In genomic region chr14:99534863-99535262, GRCh38 we compare ENCODE assay signal across 17 cellular contexts. TPM values are rescaled to one million over a fixed set of nuclear protein-coding genes. Genes with fewer than 3 reads are reported as not detected.
DNase-seq lines count a peak whose midpoint lies in the region; ATAC-seq, FAIRE-seq and TF ChIP-seq lines count a peak whose summit lies in the region.
"Had no signal": no experiment of that assay in that cellular context is flagged by ENCODE, and none has a peak within 500 bp of the region (broad histone marks: within the 10 kb centered on the region; RNA-seq: fewer than 3 reads in every experiment).

No MANE protein-coding gene starts in this region.

- TF ChIP-seq CTCF in GM20000 (IDR thresholded peaks at IDR 0.05; ENCODE audit: extremely low read depth, missing control alignments) = no peak

- no peak overlapping the region for H3K9ac ChIP-seq in stomach smooth muscle (ENCODE audit: low read length in 2 of 2)

- peaks cover 68% of the 10 kb centered on the region for H3K4me1 ChIP-seq in stomach smooth muscle (ENCODE audit: control insufficient read depth, insufficient read depth, low read length)

- no peak for FAIRE-seq in HTR-8/SVneo (lab: Jason Lieb, UNC)
- FAIRE-seq: GM18507 had no signal

- H3K27me3 ChIP-seq in stomach smooth muscle (ENCODE audit: control insufficient read depth in 1 of 2, insufficient read depth in 2 of 2, low read length in 2 of 2) = no peaks in the 10 kb centered on the region

- peak overlapping the region; percentile 62 for H3K27ac ChIP-seq in stomach smooth muscle (ENCODE audit: low read length)
- H3K27ac ChIP-seq: coronary artery had no signal

- DNase-seq in HT-29 (ENCODE audit: low spot score) (peak; percentile 62), astrocyte of the hippocampus (ENCODE audit: low read depth, low spot score) (peak; percentile 95), medulla oblongata (ENCODE audit: extremely low spot score) (peak; percentile 71), HTR-8/SVneo (ENCODE audit: insufficient read length, low spot score) (no peak), GM20000 (ENCODE audit: low spot score) (no peak)
- DNase-seq: activated B cell treated with CpG ODN at 0.5 μM for 24 hours; activated CD8-positive, alpha-beta memory T cell treated with anti-CD3 and anti-CD28 coated beads, Interleukin-2, amount 50 U/mL, for 4 hours; activated naive CD8-positive, alpha-beta T cell treated with anti-CD3 and anti-CD28 coated beads for 36 hours; HCEC 1CT; NCI-H446 treated with DMSO at 0.1 percent for 48 hours; OCI-M1; stimulated activated naive CD8-positive, alpha-beta T cell treated with anti-CD3 and anti-CD28 coated beads, Interleukin-15, Interleukin-2, amounts not matched to agents 100 U/mL and 50 U/mL, for 24 hours had no signal

- no peak for ATAC-seq in HG03378 (IDR thresholded peaks at IDR 0.05; ENCODE audit: unreplicated experiment)
- ATAC-seq: sciatic nerve; stimulated activated naive CD8-positive, alpha-beta T cell treated with anti-CD3 and anti-CD28 coated beads, Interleukin-15, Interleukin-2, amounts not matched to agents 100 U/mL and 50 U/mL, for 24 hours had no signal

- no peaks in the 10 kb centered on the region for H3K9me3 ChIP-seq in stomach smooth muscle (ENCODE audit: control insufficient read depth in 2 of 2, low read length in 2 of 2)

- no peak overlapping the region for H3K4me3 ChIP-seq in stomach smooth muscle (ENCODE audit: low read length in 2 of 2)
- H3K4me3 ChIP-seq: coronary artery had no signal

- H3K36me3 ChIP-seq in stomach smooth muscle (ENCODE audit: control insufficient read depth in 2 of 2, insufficient read depth in 2 of 2, low read length in 2 of 2) = no peaks in the 10 kb centered on the region

RNA-seq across cellular contexts. Expression of gene CCNK, which starts 53.7 kb away (rescaled TPM):
- 7.1 and 12.4 TPM in 2 replicates for total RNA-seq in HT-29 (2014; rRNA removed; shearing (Covaris generic))

RNA-seq across cellular contexts. Expression of gene SETD3, which starts 54.2 kb away (rescaled TPM):
- 24.8 and 26.3 TPM in 2 replicates for total RNA-seq in HT-29 (2014; rRNA removed; shearing (Covaris generic))

Comparison
In these comparisons a context has a peak if more than half of its experiments do, and no peak if none do; other contexts are left out.
1. DNase-seq: peak in HT-29 (single experiment), astrocyte of the hippocampus (single experiment) and medulla oblongata (single experiment); none in HTR-8/SVneo (single experiment) and GM20000 (single experiment).